1 cellular context compared by ENCODE assay signal in the genomic region with DNA sequence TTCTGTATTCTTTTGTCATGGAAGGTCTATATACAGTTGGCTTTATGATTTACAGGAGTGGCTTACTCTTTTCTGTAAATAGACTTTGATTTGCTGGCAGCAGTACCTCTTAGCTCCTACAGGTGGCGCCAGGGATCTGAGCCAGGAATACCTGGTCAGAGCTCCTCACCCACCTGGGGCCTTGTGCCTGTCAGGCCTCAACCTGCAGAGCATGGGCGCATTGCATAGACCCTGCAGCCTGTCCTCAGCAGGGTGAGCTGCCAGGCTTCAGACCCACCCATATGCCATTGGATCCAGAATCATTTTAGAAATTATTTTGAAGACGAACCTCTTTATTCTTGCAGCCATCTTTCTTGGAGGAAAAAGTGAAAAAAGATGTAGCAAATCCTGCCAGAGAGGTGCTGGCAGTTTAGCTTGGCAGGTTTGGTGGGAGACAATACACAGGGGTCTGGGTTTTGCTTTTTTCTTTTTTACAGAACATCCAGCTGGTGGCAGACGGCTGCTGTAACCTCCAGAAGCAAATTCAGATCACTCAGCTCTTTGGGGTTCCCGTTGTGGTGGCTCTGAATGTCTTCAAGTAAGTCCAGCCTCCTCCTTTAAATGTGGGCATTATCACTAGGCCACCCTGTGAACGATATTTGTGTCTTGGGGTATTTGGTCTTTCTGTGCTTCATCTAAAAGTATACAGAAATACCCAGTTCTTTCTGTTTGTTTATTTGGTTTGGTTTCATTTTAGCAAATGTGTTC.
A peak's percentile ranks its signal among the peaks of the same experiment; 100 is the strongest.
TF ChIP-seq lines count a peak whose summit lies in the region.

No MANE protein-coding gene starts in this region.

TF ChIP-seq in HepG2, 621 proteins besides CTCF, POLR2A, EP300 and RAD21 (continued from another document and continues in another):
- no peak for TF ChIP-seq DZIP1 (CRISPR knock-in tag; IDR thresholded peaks at IDR 0.05)
- TF ChIP-seq, protein P1, sequence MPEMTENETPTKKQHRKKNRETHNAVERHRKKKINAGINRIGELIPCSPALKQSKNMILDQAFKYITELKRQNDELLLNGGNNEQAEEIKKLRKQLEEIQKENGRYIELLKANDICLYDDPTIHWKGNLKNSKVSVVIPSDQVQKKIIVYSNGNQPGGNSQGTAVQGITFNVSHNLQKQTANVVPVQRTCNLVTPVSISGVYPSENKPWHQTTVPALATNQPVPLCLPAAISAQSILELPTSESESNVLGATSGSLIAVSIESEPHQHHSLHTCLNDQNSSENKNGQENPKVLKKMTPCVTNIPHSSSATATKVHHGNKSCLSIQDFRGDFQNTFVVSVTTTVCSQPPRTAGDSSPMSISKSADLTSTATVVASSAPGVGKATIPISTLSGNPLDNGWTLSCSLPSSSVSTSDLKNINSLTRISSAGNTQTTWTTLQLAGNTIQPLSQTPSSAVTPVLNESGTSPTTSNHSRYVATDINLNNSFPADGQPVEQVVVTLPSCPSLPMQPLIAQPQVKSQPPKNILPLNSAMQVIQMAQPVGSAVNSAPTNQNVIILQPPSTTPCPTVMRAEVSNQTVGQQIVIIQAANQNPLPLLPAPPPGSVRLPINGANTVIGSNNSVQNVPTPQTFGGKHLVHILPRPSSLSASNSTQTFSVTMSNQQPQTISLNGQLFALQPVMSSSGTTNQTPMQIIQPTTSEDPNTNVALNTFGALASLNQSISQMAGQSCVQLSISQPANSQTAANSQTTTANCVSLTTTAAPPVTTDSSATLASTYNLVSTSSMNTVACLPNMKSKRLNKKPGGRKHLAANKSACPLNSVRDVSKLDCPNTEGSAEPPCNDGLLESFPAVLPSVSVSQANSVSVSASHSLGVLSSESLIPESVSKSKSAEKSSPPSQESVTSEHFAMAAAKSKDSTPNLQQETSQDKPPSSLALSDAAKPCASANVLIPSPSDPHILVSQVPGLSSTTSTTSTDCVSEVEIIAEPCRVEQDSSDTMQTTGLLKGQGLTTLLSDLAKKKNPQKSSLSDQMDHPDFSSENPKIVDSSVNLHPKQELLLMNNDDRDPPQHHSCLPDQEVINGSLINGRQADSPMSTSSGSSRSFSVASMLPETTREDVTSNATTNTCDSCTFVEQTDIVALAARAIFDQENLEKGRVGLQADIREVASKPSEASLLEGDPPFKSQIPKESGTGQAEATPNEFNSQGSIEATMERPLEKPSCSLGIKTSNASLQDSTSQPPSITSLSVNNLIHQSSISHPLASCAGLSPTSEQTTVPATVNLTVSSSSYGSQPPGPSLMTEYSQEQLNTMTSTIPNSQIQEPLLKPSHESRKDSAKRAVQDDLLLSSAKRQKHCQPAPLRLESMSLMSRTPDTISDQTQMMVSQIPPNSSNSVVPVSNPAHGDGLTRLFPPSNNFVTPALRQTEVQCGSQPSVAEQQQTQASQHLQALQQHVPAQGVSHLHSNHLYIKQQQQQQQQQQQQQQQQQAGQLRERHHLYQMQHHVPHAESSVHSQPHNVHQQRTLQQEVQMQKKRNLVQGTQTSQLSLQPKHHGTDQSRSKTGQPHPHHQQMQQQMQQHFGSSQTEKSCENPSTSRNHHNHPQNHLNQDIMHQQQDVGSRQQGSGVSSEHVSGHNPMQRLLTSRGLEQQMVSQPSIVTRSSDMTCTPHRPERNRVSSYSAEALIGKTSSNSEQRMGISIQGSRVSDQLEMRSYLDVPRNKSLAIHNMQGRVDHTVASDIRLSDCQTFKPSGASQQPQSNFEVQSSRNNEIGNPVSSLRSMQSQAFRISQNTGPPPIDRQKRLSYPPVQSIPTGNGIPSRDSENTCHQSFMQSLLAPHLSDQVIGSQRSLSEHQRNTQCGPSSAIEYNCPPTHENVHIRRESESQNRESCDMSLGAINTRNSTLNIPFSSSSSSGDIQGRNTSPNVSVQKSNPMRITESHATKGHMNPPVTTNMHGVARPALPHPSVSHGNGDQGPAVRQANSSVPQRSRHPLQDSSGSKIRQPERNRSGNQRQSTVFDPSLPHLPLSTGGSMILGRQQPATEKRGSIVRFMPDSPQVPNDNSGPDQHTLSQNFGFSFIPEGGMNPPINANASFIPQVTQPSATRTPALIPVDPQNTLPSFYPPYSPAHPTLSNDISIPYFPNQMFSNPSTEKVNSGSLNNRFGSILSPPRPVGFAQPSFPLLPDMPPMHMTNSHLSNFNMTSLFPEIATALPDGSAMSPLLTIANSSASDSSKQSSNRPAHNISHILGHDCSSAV (CRISPR knock-in tag; IDR thresholded peaks at IDR 0.05; ENCODE audit: borderline replicate concordance), result no peak
- TF ChIP-seq, protein P2, sequence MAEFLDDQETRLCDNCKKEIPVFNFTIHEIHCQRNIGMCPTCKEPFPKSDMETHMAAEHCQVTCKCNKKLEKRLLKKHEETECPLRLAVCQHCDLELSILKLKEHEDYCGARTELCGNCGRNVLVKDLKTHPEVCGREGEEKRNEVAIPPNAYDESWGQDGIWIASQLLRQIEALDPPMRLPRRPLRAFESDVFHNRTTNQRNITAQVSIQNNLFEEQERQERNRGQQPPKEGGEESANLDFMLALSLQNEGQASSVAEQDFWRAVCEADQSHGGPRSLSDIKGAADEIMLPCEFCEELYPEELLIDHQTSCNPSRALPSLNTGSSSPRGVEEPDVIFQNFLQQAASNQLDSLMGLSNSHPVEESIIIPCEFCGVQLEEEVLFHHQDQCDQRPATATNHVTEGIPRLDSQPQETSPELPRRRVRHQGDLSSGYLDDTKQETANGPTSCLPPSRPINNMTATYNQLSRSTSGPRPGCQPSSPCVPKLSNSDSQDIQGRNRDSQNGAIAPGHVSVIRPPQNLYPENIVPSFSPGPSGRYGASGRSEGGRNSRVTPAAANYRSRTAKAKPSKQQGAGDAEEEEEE (CRISPR knock-in tag; IDR thresholded peaks at IDR 0.05; ENCODE audit: borderline replicate concordance), result no peak
- TF ChIP-seq RELA (CRISPR knock-in tag; IDR thresholded peaks at IDR 0.05), result 0 out of 2 replicates have a peak, but pooled peaks have one; percentile 36
- no peak for TF ChIP-seq GPN1 (CRISPR knock-in tag; IDR thresholded peaks at IDR 0.05; ENCODE audit: borderline replicate concordance)
- TF ChIP-seq ZNF441 (CRISPR knock-in tag; IDR thresholded peaks at IDR 0.05; ENCODE audit: borderline replicate concordance), result no peak
- no peak for TF ChIP-seq HMGA1 (CRISPR knock-in tag; conservative IDR thresholded peaks at IDR 0.05)
- TF ChIP-seq SNRNP70 (IDR thresholded peaks at IDR 0.05; ENCODE audit: low read depth, low read length), result no peak
- 0 out of 2 replicates have a peak, but pooled peaks have one; percentile 28 for TF ChIP-seq ZNF768 (CRISPR knock-in tag; IDR thresholded peaks at IDR 0.05)
- TF ChIP-seq NFE2L2 (IDR thresholded peaks at IDR 0.05; ENCODE audit: low read length), result no peak
- no peak for TF ChIP-seq ZNF790 (CRISPR knock-in tag; IDR thresholded peaks at IDR 0.05; ENCODE audit: borderline replicate concordance)
- TF ChIP-seq CENPBD1 (CRISPR knock-in tag; IDR thresholded peaks at IDR 0.05; ENCODE audit: borderline replicate concordance, low read depth), result no peak
- TF ChIP-seq HNRNPH1 (optimal IDR thresholded peaks at IDR 0.05; ENCODE audit: low read depth, low read length), result no peak
- no peak for TF ChIP-seq SP4 (CRISPR knock-in tag; IDR thresholded peaks at IDR 0.05)
- no peak for TF ChIP-seq POLR2G (IDR thresholded peaks at IDR 0.05; ENCODE audit: low read depth, low read length)
- no peak for TF ChIP-seq PHF20 (CRISPR knock-in tag; IDR thresholded peaks at IDR 0.05)
- TF ChIP-seq SPEN (CRISPR knock-in tag; IDR thresholded peaks at IDR 0.05; ENCODE audit: low read depth), result no peak
- TF ChIP-seq MAFF (IDR thresholded peaks at IDR 0.05; ENCODE audit: low read depth, low read length), result no peak
- no peak for TF ChIP-seq ZNF20 (CRISPR knock-in tag; IDR thresholded peaks at IDR 0.05)
- TF ChIP-seq SP1 (IDR thresholded peaks at IDR 0.05), result no peak
- TF ChIP-seq SP1 (CRISPR knock-in tag; IDR thresholded peaks at IDR 0.05), result no peak; the same call in 1 of the 2 replicates
- no peak for TF ChIP-seq ZNF180 (CRISPR knock-in tag; IDR thresholded peaks at IDR 0.05; ENCODE audit: borderline replicate concordance, low read depth)
- no peak for TF ChIP-seq REL (CRISPR knock-in tag; conservative IDR thresholded peaks at IDR 0.05)
- TF ChIP-seq ZNF510 (CRISPR knock-in tag; IDR thresholded peaks at IDR 0.05; ENCODE audit: low read depth), result no peak
- peak; percentile 38; the same call in 1 of the 2 replicates for TF ChIP-seq MXD4 (CRISPR knock-in tag; IDR thresholded peaks at IDR 0.05)
- no peak for TF ChIP-seq SYNCRIP (IDR thresholded peaks at IDR 0.05; ENCODE audit: insufficient read depth, low read depth, low read length)
- no peak for TF ChIP-seq ATAD3A (CRISPR knock-in tag; IDR thresholded peaks at IDR 0.05)
- no peak for TF ChIP-seq THAP8 (CRISPR knock-in tag; IDR thresholded peaks at IDR 0.05; ENCODE audit: borderline replicate concordance)
- TF ChIP-seq TCF7 (IDR thresholded peaks at IDR 0.05; ENCODE audit: low read depth), result 0 out of 2 replicates have a peak, but pooled peaks have one; percentile 27
- TF ChIP-seq ZNF878 (CRISPR knock-in tag; IDR thresholded peaks at IDR 0.05), result no peak
- TF ChIP-seq CEBPB (IDR thresholded peaks at IDR 0.05; ENCODE audit: borderline replicate concordance, low read depth, low read length), result no peak
- TF ChIP-seq HOXA7 (CRISPR knock-in tag; IDR thresholded peaks at IDR 0.05), result no peak
- no peak for TF ChIP-seq ZKSCAN5 (CRISPR knock-in tag; IDR thresholded peaks at IDR 0.05)
- TF ChIP-seq ZNF496 (CRISPR knock-in tag; IDR thresholded peaks at IDR 0.05; ENCODE audit: insufficient replicate concordance), result no peak
- no peak for TF ChIP-seq SRSF1 (optimal IDR thresholded peaks at IDR 0.05; ENCODE audit: low read depth, low read length)
- TF ChIP-seq ZBTB20 (CRISPR knock-in tag; IDR thresholded peaks at IDR 0.05; ENCODE audit: borderline replicate concordance, low read depth), result peak; percentile 39; the same call in 1 of the 2 replicates
- no peak for TF ChIP-seq SMARCE1 (IDR thresholded peaks at IDR 0.05; ENCODE audit: borderline replicate concordance)
- peak; percentile 35; the same call in 1 of the 2 replicates for TF ChIP-seq FOXJ3 (CRISPR knock-in tag; IDR thresholded peaks at IDR 0.05; ENCODE audit: borderline replicate concordance)
- no peak for TF ChIP-seq ZBTB7B (CRISPR knock-in tag; IDR thresholded peaks at IDR 0.05)
- TF ChIP-seq, protein P3, sequence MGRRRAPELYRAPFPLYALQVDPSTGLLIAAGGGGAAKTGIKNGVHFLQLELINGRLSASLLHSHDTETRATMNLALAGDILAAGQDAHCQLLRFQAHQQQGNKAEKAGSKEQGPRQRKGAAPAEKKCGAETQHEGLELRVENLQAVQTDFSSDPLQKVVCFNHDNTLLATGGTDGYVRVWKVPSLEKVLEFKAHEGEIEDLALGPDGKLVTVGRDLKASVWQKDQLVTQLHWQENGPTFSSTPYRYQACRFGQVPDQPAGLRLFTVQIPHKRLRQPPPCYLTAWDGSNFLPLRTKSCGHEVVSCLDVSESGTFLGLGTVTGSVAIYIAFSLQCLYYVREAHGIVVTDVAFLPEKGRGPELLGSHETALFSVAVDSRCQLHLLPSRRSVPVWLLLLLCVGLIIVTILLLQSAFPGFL (CRISPR knock-in tag; IDR thresholded peaks at IDR 0.05), result no peak
- TF ChIP-seq ZNF841 (CRISPR knock-in tag; IDR thresholded peaks at IDR 0.05; ENCODE audit: borderline replicate concordance), result no peak
- TF ChIP-seq, protein P4, sequence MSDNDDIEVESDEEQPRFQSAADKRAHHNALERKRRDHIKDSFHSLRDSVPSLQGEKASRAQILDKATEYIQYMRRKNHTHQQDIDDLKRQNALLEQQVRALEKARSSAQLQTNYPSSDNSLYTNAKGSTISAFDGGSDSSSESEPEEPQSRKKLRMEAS (IDR thresholded peaks at IDR 0.05), result peak; percentile 31; the same call in 1 of the 2 replicates
- peak; percentile 47; the same call in 1 of the 2 replicates for TF ChIP-seq NR2F2 (IDR thresholded peaks at IDR 0.05; ENCODE audit: borderline replicate concordance, low read depth)
- no peak for TF ChIP-seq JUND (CRISPR knock-in tag; IDR thresholded peaks at IDR 0.05)
- 0 out of 2 replicates have a peak, but pooled peaks have one; percentile 61 for TF ChIP-seq JUN (CRISPR knock-in tag; IDR thresholded peaks at IDR 0.05)
- TF ChIP-seq KLF12 (CRISPR knock-in tag; IDR thresholded peaks at IDR 0.05; ENCODE audit: borderline replicate concordance), result no peak
- TF ChIP-seq, protein P5, sequence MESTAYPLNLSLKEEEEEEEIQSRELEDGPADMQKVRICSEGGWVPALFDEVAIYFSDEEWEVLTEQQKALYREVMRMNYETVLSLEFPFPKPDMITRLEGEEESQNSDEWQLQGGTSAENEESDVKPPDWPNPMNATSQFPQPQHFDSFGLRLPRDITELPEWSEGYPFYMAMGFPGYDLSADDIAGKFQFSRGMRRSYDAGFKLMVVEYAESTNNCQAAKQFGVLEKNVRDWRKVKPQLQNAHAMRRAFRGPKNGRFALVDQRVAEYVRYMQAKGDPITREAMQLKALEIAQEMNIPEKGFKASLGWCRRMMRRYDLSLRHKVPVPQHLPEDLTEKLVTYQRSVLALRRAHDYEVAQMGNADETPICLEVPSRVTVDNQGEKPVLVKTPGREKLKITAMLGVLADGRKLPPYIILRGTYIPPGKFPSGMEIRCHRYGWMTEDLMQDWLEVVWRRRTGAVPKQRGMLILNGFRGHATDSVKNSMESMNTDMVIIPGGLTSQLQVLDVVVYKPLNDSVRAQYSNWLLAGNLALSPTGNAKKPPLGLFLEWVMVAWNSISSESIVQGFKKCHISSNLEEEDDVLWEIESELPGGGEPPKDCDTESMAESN (CRISPR knock-in tag; conservative IDR thresholded peaks at IDR 0.05), result no peak
